ENCODE assay signal across 17 cellular contexts in genomic region chr4:81215936-81216335, GRCh38. TPM values are rescaled to one million over a fixed set of nuclear protein-coding genes. Genes with fewer than 3 reads are reported as not detected.
A peak's percentile ranks its signal among the peaks of the same experiment; 100 is the strongest.
DNase-seq lines count a peak whose midpoint lies in the region; TF ChIP-seq lines count a peak whose summit lies in the region.
"Had no signal": no experiment of that assay in that cellular context is flagged by ENCODE, and none has a peak within 500 bp of the region (broad histone marks: within the 10 kb centered on the region; RNA-seq: fewer than 3 reads in every experiment).

No MANE protein-coding gene starts in this region.

- WGBS in adrenal gland, 4 donors: 47 to 53% (median 50%) methylated on average over 4 of the region's 4 CpGs

- H3K36me3 ChIP-seq in CD4-positive, alpha-beta memory T cell (ENCODE audit: insufficient read depth, low read length): no peaks in the 10 kb centered on the region
- H3K36me3 ChIP-seq in muscle layer of duodenum (ENCODE audit: control insufficient read depth in 1 of 2, insufficient read depth in 2 of 2, low read length in 2 of 2) (no peaks in the 10 kb centered on the region), adrenal gland (replicated peaks in 1 of 2) (no peaks in the 10 kb centered on the region)
- H3K36me3 ChIP-seq: heart left ventricle had no signal

- peaks cover 18 to 22% of the 10 kb centered on the region in 2 donors for H3K27me3 Mint-ChIP-seq in CD4-positive, alpha-beta memory T cell

- H3K27me3 ChIP-seq in CD4-positive, alpha-beta memory T cell (ENCODE audit: insufficient read depth, low read length): no peaks in the 10 kb centered on the region
- peaks cover 7% of the 10 kb centered on the region for H3K27me3 ChIP-seq in muscle layer of duodenum (ENCODE audit: low read depth, low read length)
- H3K27me3 ChIP-seq in adrenal gland: peaks cover 7% of the 10 kb centered on the region

- POLR2A ChIA-PET in CD4-positive, alpha-beta memory T cell (lab: Charles Lee; ENCODE audit: partially characterized antibody): no interaction called here

- no peak overlapping the region for H3K4me3 ChIP-seq in CD4-positive, alpha-beta memory T cell (ENCODE audit: low read length in 2 of 2)
- peak overlapping the region; percentile 76 for H3K4me3 ChIP-seq in choroid plexus epithelial cell (ENCODE audit: low read depth, low read length)
- peak overlapping the region; percentile 58 to 76 for H3K4me3 ChIP-seq in muscle layer of duodenum (ENCODE audit: low read depth in 1 of 2, low read length in 2 of 2)
- no peak overlapping the region for H3K4me3 ChIP-seq in adrenal gland

- no peak for DNase-seq in CD4-positive, alpha-beta memory T cell
- DNase-seq in LHCN-M2 (ENCODE audit: low read depth): peak; percentile 3
- peak; percentile 50 for DNase-seq in choroid plexus epithelial cell (ENCODE audit: low read depth)
- DNase-seq in adrenal gland: no peak
- DNase-seq in AG20443 (ENCODE audit: low spot score): no peak
- no peak for DNase-seq in NCI-H748 treated with DMSO at 0.1 percent for 48 hours (lab: John Stamatoyannopoulos, UW)
- DNase-seq in stimulated activated CD4-positive, alpha-beta T cell treated with anti-CD3 and anti-CD28 coated beads, Interleukin-15, amount 100 ng/mL, for 24 hours: no peak
- DNase-seq: activated T-cell treated with anti-CD3 and anti-CD28 coated beads for 4 hours; aorta; CD4-positive, CD25-positive, alpha-beta regulatory T cell; effector memory CD8-positive, alpha-beta T cell; heart left ventricle; NCI-H446 treated with DMSO at 0.1 percent for 48 hours; stimulated activated CD4-positive, alpha-beta T cell treated with anti-CD3 and anti-CD28 coated beads, Interleukin-4, amount 100 ng/mL, for 24 hours had no signal

- H3K4me1 ChIP-seq in CD4-positive, alpha-beta memory T cell (ENCODE audit: insufficient read depth, low read length): no peaks in the 10 kb centered on the region
- H3K4me1 ChIP-seq in muscle layer of duodenum (ENCODE audit: control insufficient read depth in 1 of 2, insufficient read depth in 2 of 2, low read length in 2 of 2) (peaks cover 0 to 9% of the 10 kb centered on the region in 2 donors), adrenal gland (replicated peaks in 1 of 2) (no peaks in the 10 kb centered on the region)

- H3K36me3 Mint-ChIP-seq in CD4-positive, alpha-beta memory T cell: no peaks in the 10 kb centered on the region
- H3K36me3 Mint-ChIP-seq: CD4-positive, CD25-positive, alpha-beta regulatory T cell; memory B cell had no signal

- no peaks in the 10 kb centered on the region for H3K9me3 ChIP-seq in CD4-positive, alpha-beta memory T cell (ENCODE audit: control insufficient read depth in 1 of 2, low read length in 2 of 2)
- no peaks in the 10 kb centered on the region for H3K9me3 ChIP-seq in muscle layer of duodenum (ENCODE audit: control insufficient read depth in 1 of 2, low read length in 2 of 2)
- no peaks in the 10 kb centered on the region for H3K9me3 ChIP-seq in adrenal gland (replicated peaks in 1 of 3)
- H3K9me3 ChIP-seq: heart left ventricle had no signal

- peaks cover 0 to 2% (median 0%) of the 10 kb centered on the region in 8 donors for H3K9me3 Mint-ChIP-seq in CD4-positive, alpha-beta memory T cell

- H3K27ac ChIP-seq in CD4-positive, alpha-beta memory T cell (ENCODE audit: low read depth, low read length): no peak overlapping the region
- H3K27ac ChIP-seq in muscle layer of duodenum (ENCODE audit: low read length) (no peak overlapping the region), adrenal gland (no peak overlapping the region)
- H3K27ac ChIP-seq: heart left ventricle had no signal

- CTCF ChIA-PET in CD4-positive, alpha-beta memory T cell (lab: Charles Lee; ENCODE audit: partially characterized antibody): no interaction called here

- intact Hi-C loops in CD4-positive, alpha-beta memory T cell (cut with micrococcal nuclease): no loop called here
- intact Hi-C loops in adrenal gland (cut with DNase I): no loop called here

- no peak for TF ChIP-seq POLR2A in adrenal gland (IDR thresholded peaks at IDR 0.05)

- H3K4me1 Mint-ChIP-seq in CD4-positive, alpha-beta memory T cell: peaks cover 0 to 9% (median 5%) of the 10 kb centered on the region in 4 donors

- H3K27ac Mint-ChIP-seq in CD4-positive, alpha-beta memory T cell: no peak overlapping the region
- H3K27ac Mint-ChIP-seq: CD4-positive, CD25-positive, alpha-beta regulatory T cell; effector memory CD8-positive, alpha-beta T cell; memory B cell had no signal

- peak overlapping the region in 5 of 8 donors; percentile 37 to 80 (median 53) for H3K4me3 Mint-ChIP-seq in CD4-positive, alpha-beta memory T cell
- H3K4me3 Mint-ChIP-seq: memory B cell had no signal

- TF ChIP-seq CTCF in choroid plexus epithelial cell (conservative IDR thresholded peaks at IDR 0.05; ENCODE audit: low read depth, low read length): no peak
- TF ChIP-seq CTCF in adrenal gland (IDR thresholded peaks at IDR 0.05): no peak

RNA-seq across cellular contexts. Expression of gene PRKG2, which starts 0.9 kb away (rescaled TPM):
- total RNA-seq in CD4-positive, alpha-beta memory T cell: 1 to 10 TPM; 1.7 to 2.2 TPM
- 1 to 10 TPM; 1.5 to 5.1 TPM for polyA plus RNA-seq in CD4-positive, alpha-beta memory T cell
- 0.06 TPM in 2 replicates for total RNA-seq in LHCN-M2 (2014; rRNA removed)
- 0.01 TPM for polyA plus RNA-seq in LHCN-M2 (2012)
- under 1 TPM in 2 of 8 donors, not detected in 6; 0.19 to 0.55 TPM for total RNA-seq in adrenal gland
- under 1 TPM; 0.16 to 0.20 (median 0.20) TPM for polyA plus RNA-seq in adrenal gland
- total RNA-seq: pulmonary artery endothelial cell had no signal

Comparison
In these comparisons a context has a peak if more than half of its experiments do, and no peak if none do; other contexts are left out.
1. DNase-seq: peak in LHCN-M2 (single experiment) and choroid plexus epithelial cell (single experiment); none in CD4-positive, alpha-beta memory T cell (0 of 5), adrenal gland (0 of 7), AG20443 (single experiment), NCI-H748 treated with DMSO at 0.1 percent for 48 hours (single experiment) and stimulated activated CD4-positive, alpha-beta T cell treated with anti-CD3 and anti-CD28 coated beads, Interleukin-15, amount 100 ng/mL, for 24 hours (single experiment).
2. H3K4me3 ChIP-seq: peak in choroid plexus epithelial cell (single experiment) and muscle layer of duodenum (2 of 2); none in CD4-positive, alpha-beta memory T cell (0 of 2) and adrenal gland (0 of 4).